Comparison of ENCODE assay signal across 1 cellular context in the genomic region with DNA sequence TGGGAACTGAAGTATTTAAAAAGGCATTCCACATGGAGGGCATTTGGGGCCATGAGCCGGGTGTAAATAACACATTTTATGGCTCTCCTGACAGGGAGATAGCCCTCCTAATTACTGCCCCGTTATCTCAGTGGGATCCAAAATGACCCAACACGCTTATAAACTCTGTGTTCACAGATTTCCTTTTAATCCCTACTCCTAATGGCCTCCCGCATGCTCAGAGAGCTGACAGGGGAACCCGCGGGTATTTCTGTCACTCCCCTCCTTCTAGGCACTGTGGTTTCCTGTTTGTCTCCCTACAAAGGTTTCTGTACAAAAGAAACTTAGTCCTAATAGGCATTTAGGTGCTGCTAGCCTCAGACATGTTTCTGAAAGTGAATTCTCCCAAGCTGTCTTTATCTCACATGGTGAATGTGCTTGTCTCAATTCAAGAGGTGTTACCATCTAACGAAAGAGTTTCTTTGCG.
TF ChIP-seq lines count a peak whose summit lies in the region.

No MANE protein-coding gene starts in this region.

TF ChIP-seq in GM12878, 131 proteins besides CTCF, POLR2A, EP300 and RAD21 (continued from another document):
- TF ChIP-seq, protein P1, sequence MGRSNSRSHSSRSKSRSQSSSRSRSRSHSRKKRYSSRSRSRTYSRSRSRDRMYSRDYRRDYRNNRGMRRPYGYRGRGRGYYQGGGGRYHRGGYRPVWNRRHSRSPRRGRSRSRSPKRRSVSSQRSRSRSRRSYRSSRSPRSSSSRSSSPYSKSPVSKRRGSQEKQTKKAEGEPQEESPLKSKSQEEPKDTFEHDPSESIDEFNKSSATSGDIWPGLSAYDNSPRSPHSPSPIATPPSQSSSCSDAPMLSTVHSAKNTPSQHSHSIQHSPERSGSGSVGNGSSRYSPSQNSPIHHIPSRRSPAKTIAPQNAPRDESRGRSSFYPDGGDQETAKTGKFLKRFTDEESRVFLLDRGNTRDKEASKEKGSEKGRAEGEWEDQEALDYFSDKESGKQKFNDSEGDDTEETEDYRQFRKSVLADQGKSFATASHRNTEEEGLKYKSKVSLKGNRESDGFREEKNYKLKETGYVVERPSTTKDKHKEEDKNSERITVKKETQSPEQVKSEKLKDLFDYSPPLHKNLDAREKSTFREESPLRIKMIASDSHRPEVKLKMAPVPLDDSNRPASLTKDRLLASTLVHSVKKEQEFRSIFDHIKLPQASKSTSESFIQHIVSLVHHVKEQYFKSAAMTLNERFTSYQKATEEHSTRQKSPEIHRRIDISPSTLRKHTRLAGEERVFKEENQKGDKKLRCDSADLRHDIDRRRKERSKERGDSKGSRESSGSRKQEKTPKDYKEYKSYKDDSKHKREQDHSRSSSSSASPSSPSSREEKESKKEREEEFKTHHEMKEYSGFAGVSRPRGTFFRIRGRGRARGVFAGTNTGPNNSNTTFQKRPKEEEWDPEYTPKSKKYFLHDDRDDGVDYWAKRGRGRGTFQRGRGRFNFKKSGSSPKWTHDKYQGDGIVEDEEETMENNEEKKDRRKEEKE (IDR thresholded peaks at IDR 0.05): no peak
- TF ChIP-seq CHD2 (IDR thresholded peaks at IDR 0.05; ENCODE audit: borderline replicate concordance, low read depth, low read length) (0 out of 2 replicates have a peak, but pooled peaks have one; percentile 40), SRF (IDR thresholded peaks at IDR 0.05; ENCODE audit: low read depth in 2 of 2, low read length in 2 of 2) (no peak), SP1 (IDR thresholded peaks at IDR 0.05; ENCODE audit: low read depth, low read length) (no peak), KLF5 (IDR thresholded peaks at IDR 0.05; ENCODE audit: partially characterized antibody) (no peak), MTA2 (IDR thresholded peaks at IDR 0.05; ENCODE audit: low read depth) (peak; percentile 70), YY1 (IDR thresholded peaks at IDR 0.05; ENCODE audit: low read depth, low read length) (no peak), USF1 (IDR thresholded peaks at IDR 0.05; ENCODE audit: borderline replicate concordance, extremely low read length, insufficient read depth, low read depth, low read length) (no peak), MEF2A (IDR thresholded peaks at IDR 0.05; ENCODE audit: insufficient read depth, low read depth, low read length) (0 out of 2 replicates have a peak, but pooled peaks have one; percentile 35), BCL3 (IDR thresholded peaks at IDR 0.05; ENCODE audit: borderline replicate concordance, insufficient read depth, low read depth, low read length, poor library complexity, severe bottlenecking) (peak; percentile 15), ZNF207 (IDR thresholded peaks at IDR 0.05; ENCODE audit: borderline replicate concordance) (no peak), RUNX3 (IDR thresholded peaks at IDR 0.05; ENCODE audit: low read length) (peak; percentile 80), SMC3 (IDR thresholded peaks at IDR 0.05; ENCODE audit: borderline replicate concordance, low read length) (peak; percentile 14; the same call in 1 of the 2 replicates), TBL1XR1 (IDR thresholded peaks at IDR 0.05; ENCODE audit: low read depth, low read length) (no peak), SMARCA5 (IDR thresholded peaks at IDR 0.05) (no peak), NFYA (IDR thresholded peaks at IDR 0.05; ENCODE audit: borderline replicate concordance, low read depth, low read length) (no peak), KDM1A (IDR thresholded peaks at IDR 0.05; ENCODE audit: borderline replicate concordance) (no peak), MYC (IDR thresholded peaks at IDR 0.05; ENCODE audit: insufficient read depth, insufficient read length, insufficient replicate concordance, low read length, severe bottlenecking) (no peak), JUNB (IDR thresholded peaks at IDR 0.05) (no peak), RAD51 (IDR thresholded peaks at IDR 0.05) (no peak), BMI1 (IDR thresholded peaks at IDR 0.05; ENCODE audit: borderline replicate concordance) (no peak), POLR2AphosphoS5 (IDR thresholded peaks at IDR 0.05; ENCODE audit: low read length) (no peak), RBBP5 (conservative IDR thresholded peaks at IDR 0.05) (no peak), E4F1 (IDR thresholded peaks at IDR 0.05; ENCODE audit: borderline replicate concordance, partially characterized antibody) (no peak), MYB (IDR thresholded peaks at IDR 0.05; ENCODE audit: borderline replicate concordance, low read depth, low read length) (no peak), ZBED1 (IDR thresholded peaks at IDR 0.05; ENCODE audit: borderline replicate concordance) (no peak), GABPA (IDR thresholded peaks at IDR 0.05; ENCODE audit: low read depth) (no peak), SREBF2 (IDR thresholded peaks at IDR 0.05; ENCODE audit: low read length) (no peak), NFXL1 (IDR thresholded peaks at IDR 0.05; ENCODE audit: borderline replicate concordance) (no peak), NR2C2 (IDR thresholded peaks at IDR 0.05; ENCODE audit: borderline replicate concordance, control insufficient read depth, insufficient read length, low read depth) (no peak)
- TF ChIP-seq, protein P2, sequence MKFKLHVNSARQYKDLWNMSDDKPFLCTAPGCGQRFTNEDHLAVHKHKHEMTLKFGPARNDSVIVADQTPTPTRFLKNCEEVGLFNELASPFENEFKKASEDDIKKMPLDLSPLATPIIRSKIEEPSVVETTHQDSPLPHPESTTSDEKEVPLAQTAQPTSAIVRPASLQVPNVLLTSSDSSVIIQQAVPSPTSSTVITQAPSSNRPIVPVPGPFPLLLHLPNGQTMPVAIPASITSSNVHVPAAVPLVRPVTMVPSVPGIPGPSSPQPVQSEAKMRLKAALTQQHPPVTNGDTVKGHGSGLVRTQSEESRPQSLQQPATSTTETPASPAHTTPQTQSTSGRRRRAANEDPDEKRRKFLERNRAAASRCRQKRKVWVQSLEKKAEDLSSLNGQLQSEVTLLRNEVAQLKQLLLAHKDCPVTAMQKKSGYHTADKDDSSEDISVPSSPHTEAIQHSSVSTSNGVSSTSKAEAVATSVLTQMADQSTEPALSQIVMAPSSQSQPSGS (IDR thresholded peaks at IDR 0.05; ENCODE audit: low read length): no peak
- TF ChIP-seq, protein P3, sequence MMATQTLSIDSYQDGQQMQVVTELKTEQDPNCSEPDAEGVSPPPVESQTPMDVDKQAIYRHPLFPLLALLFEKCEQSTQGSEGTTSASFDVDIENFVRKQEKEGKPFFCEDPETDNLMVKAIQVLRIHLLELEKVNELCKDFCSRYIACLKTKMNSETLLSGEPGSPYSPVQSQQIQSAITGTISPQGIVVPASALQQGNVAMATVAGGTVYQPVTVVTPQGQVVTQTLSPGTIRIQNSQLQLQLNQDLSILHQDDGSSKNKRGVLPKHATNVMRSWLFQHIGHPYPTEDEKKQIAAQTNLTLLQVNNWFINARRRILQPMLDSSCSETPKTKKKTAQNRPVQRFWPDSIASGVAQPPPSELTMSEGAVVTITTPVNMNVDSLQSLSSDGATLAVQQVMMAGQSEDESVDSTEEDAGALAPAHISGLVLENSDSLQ (IDR thresholded peaks at IDR 0.05): no peak; the same call in 1 of the 2 replicates
- TF ChIP-seq, protein P4, sequence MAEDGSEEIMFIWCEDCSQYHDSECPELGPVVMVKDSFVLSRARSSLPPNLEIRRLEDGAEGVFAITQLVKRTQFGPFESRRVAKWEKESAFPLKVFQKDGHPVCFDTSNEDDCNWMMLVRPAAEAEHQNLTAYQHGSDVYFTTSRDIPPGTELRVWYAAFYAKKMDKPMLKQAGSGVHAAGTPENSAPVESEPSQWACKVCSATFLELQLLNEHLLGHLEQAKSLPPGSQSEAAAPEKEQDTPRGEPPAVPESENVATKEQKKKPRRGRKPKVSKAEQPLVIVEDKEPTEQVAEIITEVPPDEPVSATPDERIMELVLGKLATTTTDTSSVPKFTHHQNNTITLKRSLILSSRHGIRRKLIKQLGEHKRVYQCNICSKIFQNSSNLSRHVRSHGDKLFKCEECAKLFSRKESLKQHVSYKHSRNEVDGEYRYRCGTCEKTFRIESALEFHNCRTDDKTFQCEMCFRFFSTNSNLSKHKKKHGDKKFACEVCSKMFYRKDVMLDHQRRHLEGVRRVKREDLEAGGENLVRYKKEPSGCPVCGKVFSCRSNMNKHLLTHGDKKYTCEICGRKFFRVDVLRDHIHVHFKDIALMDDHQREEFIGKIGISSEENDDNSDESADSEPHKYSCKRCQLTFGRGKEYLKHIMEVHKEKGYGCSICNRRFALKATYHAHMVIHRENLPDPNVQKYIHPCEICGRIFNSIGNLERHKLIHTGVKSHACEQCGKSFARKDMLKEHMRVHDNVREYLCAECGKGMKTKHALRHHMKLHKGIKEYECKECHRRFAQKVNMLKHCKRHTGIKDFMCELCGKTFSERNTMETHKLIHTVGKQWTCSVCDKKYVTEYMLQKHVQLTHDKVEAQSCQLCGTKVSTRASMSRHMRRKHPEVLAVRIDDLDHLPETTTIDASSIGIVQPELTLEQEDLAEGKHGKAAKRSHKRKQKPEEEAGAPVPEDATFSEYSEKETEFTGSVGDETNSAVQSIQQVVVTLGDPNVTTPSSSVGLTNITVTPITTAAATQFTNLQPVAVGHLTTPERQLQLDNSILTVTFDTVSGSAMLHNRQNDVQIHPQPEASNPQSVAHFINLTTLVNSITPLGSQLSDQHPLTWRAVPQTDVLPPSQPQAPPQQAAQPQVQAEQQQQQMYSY (CRISPR knock-in tag; IDR thresholded peaks at IDR 0.05): no peak
- TF ChIP-seq, protein P5, sequence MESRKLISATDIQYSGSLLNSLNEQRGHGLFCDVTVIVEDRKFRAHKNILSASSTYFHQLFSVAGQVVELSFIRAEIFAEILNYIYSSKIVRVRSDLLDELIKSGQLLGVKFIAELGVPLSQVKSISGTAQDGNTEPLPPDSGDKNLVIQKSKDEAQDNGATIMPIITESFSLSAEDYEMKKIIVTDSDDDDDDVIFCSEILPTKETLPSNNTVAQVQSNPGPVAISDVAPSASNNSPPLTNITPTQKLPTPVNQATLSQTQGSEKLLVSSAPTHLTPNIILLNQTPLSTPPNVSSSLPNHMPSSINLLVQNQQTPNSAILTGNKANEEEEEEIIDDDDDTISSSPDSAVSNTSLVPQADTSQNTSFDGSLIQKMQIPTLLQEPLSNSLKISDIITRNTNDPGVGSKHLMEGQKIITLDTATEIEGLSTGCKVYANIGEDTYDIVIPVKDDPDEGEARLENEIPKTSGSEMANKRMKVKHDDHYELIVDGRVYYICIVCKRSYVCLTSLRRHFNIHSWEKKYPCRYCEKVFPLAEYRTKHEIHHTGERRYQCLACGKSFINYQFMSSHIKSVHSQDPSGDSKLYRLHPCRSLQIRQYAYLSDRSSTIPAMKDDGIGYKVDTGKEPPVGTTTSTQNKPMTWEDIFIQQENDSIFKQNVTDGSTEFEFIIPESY (IDR thresholded peaks at IDR 0.05): no peak
- TF ChIP-seq, protein P6, sequence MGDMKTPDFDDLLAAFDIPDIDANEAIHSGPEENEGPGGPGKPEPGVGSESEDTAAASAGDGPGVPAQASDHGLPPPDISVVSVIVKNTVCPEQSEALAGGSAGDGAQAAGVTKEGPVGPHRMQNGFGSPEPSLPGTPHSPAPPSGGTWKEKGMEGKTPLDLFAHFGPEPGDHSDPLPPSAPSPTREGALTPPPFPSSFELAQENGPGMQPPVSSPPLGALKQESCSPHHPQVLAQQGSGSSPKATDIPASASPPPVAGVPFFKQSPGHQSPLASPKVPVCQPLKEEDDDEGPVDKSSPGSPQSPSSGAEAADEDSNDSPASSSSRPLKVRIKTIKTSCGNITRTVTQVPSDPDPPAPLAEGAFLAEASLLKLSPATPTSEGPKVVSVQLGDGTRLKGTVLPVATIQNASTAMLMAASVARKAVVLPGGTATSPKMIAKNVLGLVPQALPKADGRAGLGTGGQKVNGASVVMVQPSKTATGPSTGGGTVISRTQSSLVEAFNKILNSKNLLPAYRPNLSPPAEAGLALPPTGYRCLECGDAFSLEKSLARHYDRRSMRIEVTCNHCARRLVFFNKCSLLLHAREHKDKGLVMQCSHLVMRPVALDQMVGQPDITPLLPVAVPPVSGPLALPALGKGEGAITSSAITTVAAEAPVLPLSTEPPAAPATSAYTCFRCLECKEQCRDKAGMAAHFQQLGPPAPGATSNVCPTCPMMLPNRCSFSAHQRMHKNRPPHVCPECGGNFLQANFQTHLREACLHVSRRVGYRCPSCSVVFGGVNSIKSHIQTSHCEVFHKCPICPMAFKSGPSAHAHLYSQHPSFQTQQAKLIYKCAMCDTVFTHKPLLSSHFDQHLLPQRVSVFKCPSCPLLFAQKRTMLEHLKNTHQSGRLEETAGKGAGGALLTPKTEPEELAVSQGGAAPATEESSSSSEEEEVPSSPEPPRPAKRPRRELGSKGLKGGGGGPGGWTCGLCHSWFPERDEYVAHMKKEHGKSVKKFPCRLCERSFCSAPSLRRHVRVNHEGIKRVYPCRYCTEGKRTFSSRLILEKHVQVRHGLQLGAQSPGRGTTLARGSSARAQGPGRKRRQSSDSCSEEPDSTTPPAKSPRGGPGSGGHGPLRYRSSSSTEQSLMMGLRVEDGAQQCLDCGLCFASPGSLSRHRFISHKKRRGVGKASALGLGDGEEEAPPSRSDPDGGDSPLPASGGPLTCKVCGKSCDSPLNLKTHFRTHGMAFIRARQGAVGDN (IDR thresholded peaks at IDR 0.05): peak; percentile 73; the same call in 1 of the 2 replicates
